In genomic region chr2:220948579-220948978, GRCh38 we compare ENCODE assay signal across 28 cellular contexts.
DNase-seq lines count a peak whose midpoint lies in the region; ATAC-seq and TF ChIP-seq lines count a peak whose summit lies in the region.
"Had no signal": no experiment of that assay in that cellular context is flagged by ENCODE, and none has a peak within 500 bp of the region (broad histone marks: within the 10 kb centered on the region; RNA-seq: fewer than 3 reads in every experiment).

No MANE protein-coding gene starts in this region.

- H3K4me1 ChIP-seq in HUES48 (ENCODE audit: control insufficient read depth, insufficient read depth, low read length) (peaks cover 16% of the 10 kb centered on the region), iPS-18a (ENCODE audit: control insufficient read depth, low read depth, low read length) (peaks cover 22% of the 10 kb centered on the region)
- H3K4me1 ChIP-seq: A549; BLaER1 treated with 17β-estradiol and CSF1 and Interleukin-3, amounts not matched to agents 10 nM and 100 nM; HAP-1 had no signal

- H3K9me3 Mint-ChIP-seq in WTC11, result peaks cover 18% of the 10 kb centered on the region

- ATAC-seq in WTC11 (peak; percentile 86), HG03095 (IDR thresholded peaks at IDR 0.05; ENCODE audit: unreplicated experiment) (no peak)
- ATAC-seq: A549, GM12878, HepG2, Right ventricle myocardium inferior, SK-N-SH treated with all-trans-retinoic acid at 6 μM for 48 hours had no signal

- peaks cover 11% of the 10 kb centered on the region for H3K36me3 Mint-ChIP-seq in WTC11
- H3K36me3 Mint-ChIP-seq: CD4-positive, alpha-beta memory T cell had no signal

- H3K36me3 ChIP-seq in HUES48 (ENCODE audit: control insufficient read depth, insufficient read depth, low read length) (no peaks in the 10 kb centered on the region), iPS-18a (ENCODE audit: control insufficient read depth, low read depth, low read length) (no peaks in the 10 kb centered on the region)
- H3K36me3 ChIP-seq: BLaER1 treated with 17β-estradiol and CSF1 and Interleukin-3, amounts not matched to agents 10 nM and 100 nM; HAP-1; SJCRH30 had no signal

- no peaks in the 10 kb centered on the region for H3K27me3 Mint-ChIP-seq in WTC11 (ENCODE audit: low read depth)

- no peak overlapping the region for H3K4me3 Mint-ChIP-seq in WTC11
- H3K4me3 Mint-ChIP-seq: CD4-positive, alpha-beta memory T cell; HFFc6 had no signal

- H3K4me3 ChIP-seq in HUES48 (ENCODE audit: low read depth, low read length) (no peak overlapping the region), iPS-18a (ENCODE audit: low read length) (peak overlapping the region; percentile 25)
- H3K4me3 ChIP-seq: A549; BLaER1 treated with 17β-estradiol and CSF1 and Interleukin-3, amounts not matched to agents 10 nM and 100 nM; GM12878; HAP-1; PC-9; SJCRH30 had no signal

- DNase-seq in WTC11 (ENCODE audit: low spot score) (no peak), D341Med (ENCODE audit: low spot score) (no peak), NOMO-1 treated with dmso at 0.1 percent for 144 hours (lab: John Stamatoyannopoulos, UW; ENCODE audit: unreplicated experiment) (no peak)
- DNase-seq in activated CD4-positive, alpha-beta T cell treated with anti-CD3 and anti-CD28 coated beads for 4 hours, result no peak
- DNase-seq: AML-193; CD4-positive, alpha-beta memory T cell; COR-L47; DMS 273 treated with DMSO at 0.1 percent for 48 hours; DMS79; EL; GDM1; HFFc6; Karpas-422; NCI-H1694 treated with DMSO at 0.1 percent for 48 hours; NCI-H2081 treated with DMSO at 0.1 percent for 48 hours; NCI-H774; PC-9 had no signal

- TF ChIP-seq CTCF in WTC11 (IDR thresholded peaks at IDR 0.05), result no peak

- H3K9me3 ChIP-seq in HUES48 (ENCODE audit: control insufficient read depth, insufficient read depth, low read length) (no peaks in the 10 kb centered on the region), iPS-18a (ENCODE audit: control insufficient read depth, low read depth, low read length) (no peaks in the 10 kb centered on the region)
- H3K9me3 ChIP-seq: A549, HAP-1, SJCRH30 had no signal

- H3K27ac Mint-ChIP-seq in WTC11, result peak overlapping the region; percentile 90
- H3K27ac Mint-ChIP-seq: CD4-positive, alpha-beta memory T cell; HFFc6 had no signal

- peaks cover 31% of the 10 kb centered on the region for H3K4me1 Mint-ChIP-seq in WTC11
- H3K4me1 Mint-ChIP-seq: CD4-positive, alpha-beta memory T cell had no signal

- no peaks in the 10 kb centered on the region for H3K27me3 ChIP-seq in HUES48 (ENCODE audit: control insufficient read depth, insufficient read depth, low read length)
- H3K27me3 ChIP-seq in iPS-18a (ENCODE audit: control insufficient read depth, insufficient read depth, low read length), result no peaks in the 10 kb centered on the region
- H3K27me3 ChIP-seq: BLaER1 treated with 17β-estradiol and CSF1 and Interleukin-3, amounts not matched to agents 10 nM and 100 nM; SJCRH30 had no signal

- H3K9ac ChIP-seq in HUES48 (ENCODE audit: low read depth, low read length) (no peak overlapping the region), iPS-18a (ENCODE audit: low read length) (no peak overlapping the region)
- H3K9ac ChIP-seq: BLaER1 treated with 17β-estradiol and CSF1 and Interleukin-3, amounts not matched to agents 10 nM and 100 nM had no signal

- POLR2A ChIA-PET in WTC11 (lab: Charles Lee), result no interaction called here

- CTCF ChIA-PET in WTC11 (lab: Charles Lee), result no interaction called here

- H3K27ac ChIP-seq in HUES48 (ENCODE audit: low read depth, low read length), result peak overlapping the region; percentile 47
- no peak overlapping the region for H3K27ac ChIP-seq in iPS-18a (ENCODE audit: low read length)
- H3K27ac ChIP-seq: A549; BLaER1 treated with 17β-estradiol and CSF1 and Interleukin-3, amounts not matched to agents 10 nM and 100 nM; PC-9; SJCRH30 had no signal

TF ChIP-seq in WTC11, 78 proteins besides CTCF, POLR2A, EP300 and RAD21 (continues in another document):
- no peak for TF ChIP-seq SMAD4 (CRISPR knock-in tag; IDR thresholded peaks at IDR 0.05)
- TF ChIP-seq, protein P1, sequence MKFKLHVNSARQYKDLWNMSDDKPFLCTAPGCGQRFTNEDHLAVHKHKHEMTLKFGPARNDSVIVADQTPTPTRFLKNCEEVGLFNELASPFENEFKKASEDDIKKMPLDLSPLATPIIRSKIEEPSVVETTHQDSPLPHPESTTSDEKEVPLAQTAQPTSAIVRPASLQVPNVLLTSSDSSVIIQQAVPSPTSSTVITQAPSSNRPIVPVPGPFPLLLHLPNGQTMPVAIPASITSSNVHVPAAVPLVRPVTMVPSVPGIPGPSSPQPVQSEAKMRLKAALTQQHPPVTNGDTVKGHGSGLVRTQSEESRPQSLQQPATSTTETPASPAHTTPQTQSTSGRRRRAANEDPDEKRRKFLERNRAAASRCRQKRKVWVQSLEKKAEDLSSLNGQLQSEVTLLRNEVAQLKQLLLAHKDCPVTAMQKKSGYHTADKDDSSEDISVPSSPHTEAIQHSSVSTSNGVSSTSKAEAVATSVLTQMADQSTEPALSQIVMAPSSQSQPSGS (CRISPR knock-in tag; IDR thresholded peaks at IDR 0.05; ENCODE audit: borderline replicate concordance, low read depth), result no peak
- TF ChIP-seq RELA (CRISPR knock-in tag; IDR thresholded peaks at IDR 0.05; ENCODE audit: borderline replicate concordance), result no peak
- no peak for TF ChIP-seq MLX (CRISPR knock-in tag; IDR thresholded peaks at IDR 0.05)
- TF ChIP-seq, protein P2, sequence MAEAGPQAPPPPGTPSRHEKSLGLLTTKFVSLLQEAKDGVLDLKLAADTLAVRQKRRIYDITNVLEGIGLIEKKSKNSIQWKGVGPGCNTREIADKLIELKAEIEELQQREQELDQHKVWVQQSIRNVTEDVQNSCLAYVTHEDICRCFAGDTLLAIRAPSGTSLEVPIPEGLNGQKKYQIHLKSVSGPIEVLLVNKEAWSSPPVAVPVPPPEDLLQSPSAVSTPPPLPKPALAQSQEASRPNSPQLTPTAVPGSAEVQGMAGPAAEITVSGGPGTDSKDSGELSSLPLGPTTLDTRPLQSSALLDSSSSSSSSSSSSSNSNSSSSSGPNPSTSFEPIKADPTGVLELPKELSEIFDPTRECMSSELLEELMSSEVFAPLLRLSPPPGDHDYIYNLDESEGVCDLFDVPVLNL (CRISPR knock-in tag; IDR thresholded peaks at IDR 0.05; ENCODE audit: borderline replicate concordance, low read depth), result no peak
- TF ChIP-seq ATF6 (CRISPR knock-in tag; IDR thresholded peaks at IDR 0.05), result no peak
- TF ChIP-seq TCF7 (CRISPR knock-in tag; IDR thresholded peaks at IDR 0.05; ENCODE audit: low read depth), result no peak
- TF ChIP-seq, protein P3, sequence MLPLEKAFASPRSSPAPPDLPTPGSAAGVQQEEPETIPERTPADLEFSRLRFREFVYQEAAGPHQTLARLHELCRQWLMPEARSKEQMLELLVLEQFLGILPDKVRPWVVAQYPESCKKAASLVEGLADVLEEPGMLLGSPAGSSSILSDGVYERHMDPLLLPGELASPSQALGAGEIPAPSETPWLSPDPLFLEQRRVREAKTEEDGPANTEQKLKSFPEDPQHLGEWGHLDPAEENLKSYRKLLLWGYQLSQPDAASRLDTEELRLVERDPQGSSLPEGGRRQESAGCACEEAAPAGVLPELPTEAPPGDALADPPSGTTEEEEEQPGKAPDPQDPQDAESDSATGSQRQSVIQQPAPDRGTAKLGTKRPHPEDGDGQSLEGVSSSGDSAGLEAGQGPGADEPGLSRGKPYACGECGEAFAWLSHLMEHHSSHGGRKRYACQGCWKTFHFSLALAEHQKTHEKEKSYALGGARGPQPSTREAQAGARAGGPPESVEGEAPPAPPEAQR (CRISPR knock-in tag; IDR thresholded peaks at IDR 0.05), result no peak
